In genomic region chr9:72996684-72997314, GRCh38 we compare ENCODE assay signal across 15 cellular contexts. TPM values are rescaled to one million over a fixed set of nuclear protein-coding genes. Genes with fewer than 3 reads are reported as not detected.
"Had no signal": no experiment of that assay in that cellular context is flagged by ENCODE, and none has a peak within 500 bp of the region (broad histone marks: within the 10 kb centered on the region; RNA-seq: fewer than 3 reads in every experiment).

No MANE protein-coding gene starts in this region.

- DNase-seq: activated CD4-positive, alpha-beta T cell treated with anti-CD3 and anti-CD28 coated beads for 48 hours; activated naive CD4-positive, alpha-beta T cell treated with anti-CD3 and anti-CD28 coated beads for 36 hours; central memory CD4-positive, alpha-beta T cell; left colon; mammary epithelial cell; naive thymus-derived CD8-positive, alpha-beta T cell; nucleus accumbens; stimulated activated CD4-positive, alpha-beta T cell treated with anti-CD3 and anti-CD28 coated beads, Interleukin-12 subunit alpha, Interleukin-12 subunit beta, amount 100 ng/mL, for 4 hours; stimulated activated naive CD4-positive, alpha-beta T cell had no signal

- H3K4me3 Mint-ChIP-seq: activated naive CD4-positive, alpha-beta T cell treated with anti-CD3 and anti-CD28 coated beads for 36 hours; activated T-helper 1 cell treated with anti-CD3 and anti-CD28 coated beads, Interleukin-12 subunit alpha, Interleukin-12 subunit beta, Interleukin-2, Interleukin-4 antibody, amounts not matched to agents 30 ng/mL and 10 ng/mL and 1 ng/mL, durations not matched to agents 14 hours and 24 hours and 36 hours; naive thymus-derived CD8-positive, alpha-beta T cell; T-helper 1 cell treated with Interleukin-12 subunit alpha and Interleukin-12 subunit beta and Interleukin-4 antibody, amounts not matched to agents 30 μg/mL and 1 μg/mL, for 36 hours; WTC11 had no signal

- H3K9me3 ChIP-seq: mucosa of descending colon, prostate gland had no signal

- H3K4me1 ChIP-seq: prostate gland had no signal

- H3K27ac Mint-ChIP-seq: activated naive CD4-positive, alpha-beta T cell treated with anti-CD3 and anti-CD28 coated beads for 36 hours; activated T-helper 1 cell treated with anti-CD3 and anti-CD28 coated beads, Interleukin-12 subunit alpha, Interleukin-12 subunit beta, Interleukin-2, Interleukin-4 antibody, amounts not matched to agents 30 ng/mL and 10 ng/mL and 1 ng/mL, durations not matched to agents 14 hours and 24 hours and 36 hours; T-helper 1 cell treated with Interleukin-12 subunit alpha and Interleukin-12 subunit beta and Interleukin-4 antibody, amounts not matched to agents 30 μg/mL and 1 μg/mL, for 36 hours; WTC11 had no signal

- H3K9me3 Mint-ChIP-seq: activated naive CD4-positive, alpha-beta T cell treated with anti-CD3 and anti-CD28 coated beads for 36 hours; activated T-helper 1 cell treated with anti-CD3 and anti-CD28 coated beads, Interleukin-12 subunit alpha, Interleukin-12 subunit beta, Interleukin-2, Interleukin-4 antibody, amounts not matched to agents 30 ng/mL and 10 ng/mL and 1 ng/mL, durations not matched to agents 14 hours and 24 hours and 36 hours; T-helper 1 cell treated with Interleukin-12 subunit alpha and Interleukin-12 subunit beta and Interleukin-4 antibody, amounts not matched to agents 30 μg/mL and 1 μg/mL, for 36 hours; WTC11 had no signal

- H3K27me3 Mint-ChIP-seq: type B pancreatic cell had no signal

- H3K36me3 ChIP-seq: prostate gland had no signal

- H3K4me3 ChIP-seq: mucosa of descending colon, prostate gland had no signal

- H3K27ac ChIP-seq: prostate gland had no signal

- ATAC-seq: WTC11 had no signal

- H3K36me3 Mint-ChIP-seq: naive thymus-derived CD8-positive, alpha-beta T cell; type B pancreatic cell; WTC11 had no signal

RNA-seq across cellular contexts. Expression of gene ALDH1A1, which starts 43.9 kb away (rescaled TPM):
- total RNA-seq: activated naive CD4-positive, alpha-beta T cell treated with anti-CD3 and anti-CD28 coated beads for 36 hours; activated T-helper 1 cell treated with anti-CD3 and anti-CD28 coated beads, Interleukin-12 subunit alpha, Interleukin-12 subunit beta, Interleukin-2, Interleukin-4 antibody, amounts not matched to agents 30 ng/mL and 10 ng/mL and 1 ng/mL, durations not matched to agents 14 hours and 24 hours and 36 hours had no signal
